2 cellular contexts compared by ENCODE assay signal in genomic region chr17:43814026-43814425, GRCh38.
TF ChIP-seq lines count a peak whose summit lies in the region.

No MANE protein-coding gene starts in this region.

TF ChIP-seq in HCT116, 20 proteins besides CTCF, POLR2A, EP300 and RAD21:
- TF ChIP-seq CEBPB (IDR thresholded peaks at IDR 0.05; ENCODE audit: low read depth) (no peak), SP1 (IDR thresholded peaks at IDR 0.05; ENCODE audit: low read depth) (no peak), SRF (IDR thresholded peaks at IDR 0.05; ENCODE audit: low read depth) (no peak), ZNF274 (IDR thresholded peaks at IDR 0.05; ENCODE audit: low read depth, low read length) (no peak), FOSL1 (IDR thresholded peaks at IDR 0.05; ENCODE audit: low read depth) (no peak), ATF3 (IDR thresholded peaks at IDR 0.05) (no peak), EZH2 (IDR thresholded peaks at IDR 0.05) (no peak), EZH2phosphoT487 (IDR thresholded peaks at IDR 0.05; ENCODE audit: borderline replicate concordance) (no peak), YY1 (IDR thresholded peaks at IDR 0.05; ENCODE audit: extremely low read depth, insufficient replicate concordance, low read depth, low read length) (no peak), REST (IDR thresholded peaks at IDR 0.05; ENCODE audit: low read depth) (no peak), SIN3A (IDR thresholded peaks at IDR 0.05; ENCODE audit: low read depth) (no peak), ZFX (IDR thresholded peaks at IDR 0.05) (no peak), CBX3 (IDR thresholded peaks at IDR 0.05; ENCODE audit: low read depth) (no peak), POLR2AphosphoS5 (IDR thresholded peaks at IDR 0.05; ENCODE audit: low read depth, low read length) (no peak), ELF1 (IDR thresholded peaks at IDR 0.05; ENCODE audit: borderline replicate concordance, low read depth) (no peak), ZBTB33 (IDR thresholded peaks at IDR 0.05; ENCODE audit: extremely low read depth, insufficient replicate concordance, low read length) (no peak), TCF7L2 (IDR thresholded peaks at IDR 0.05; ENCODE audit: borderline replicate concordance, extremely low read depth, insufficient read depth, insufficient read length) (no peak), EGR1 (IDR thresholded peaks at IDR 0.05; ENCODE audit: low read depth) (no peak), JUND (IDR thresholded peaks at IDR 0.05) (no peak)
- TF ChIP-seq, protein P1, sequence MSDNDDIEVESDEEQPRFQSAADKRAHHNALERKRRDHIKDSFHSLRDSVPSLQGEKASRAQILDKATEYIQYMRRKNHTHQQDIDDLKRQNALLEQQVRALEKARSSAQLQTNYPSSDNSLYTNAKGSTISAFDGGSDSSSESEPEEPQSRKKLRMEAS (IDR thresholded peaks at IDR 0.05): no peak

TF ChIP-seq in H1, 55 proteins besides CTCF, POLR2A, EP300 and RAD21:
- no peak for TF ChIP-seq CBX8 (IDR thresholded peaks at IDR 0.05; ENCODE audit: borderline replicate concordance, low read depth, low read length)
- TF ChIP-seq SIN3A (conservative IDR thresholded peaks at IDR 0.05 in 1 of 2, IDR thresholded peaks at IDR 0.05 in 1 of 2; ENCODE audit: low read depth in 1 of 2, low read length in 2 of 2): no peak
- no peak for TF ChIP-seq YY1 (IDR thresholded peaks at IDR 0.05; ENCODE audit: low read depth, low read length)
- TF ChIP-seq, protein P1 (IDR thresholded peaks at IDR 0.05): no peak
- TF ChIP-seq KDM1A (IDR thresholded peaks at IDR 0.05; ENCODE audit: borderline replicate concordance, low read length): no peak
- no peak for TF ChIP-seq BACH1 (IDR thresholded peaks at IDR 0.05; ENCODE audit: low read length)
- TF ChIP-seq EGR1 (IDR thresholded peaks at IDR 0.05; ENCODE audit: borderline replicate concordance, low read depth, low read length): no peak
- no peak for TF ChIP-seq POLR2AphosphoS5 (IDR thresholded peaks at IDR 0.05; ENCODE audit: low read depth, low read length)
- no peak for TF ChIP-seq POU5F1 (IDR thresholded peaks at IDR 0.05; ENCODE audit: low read depth, low read length)
